In genomic region chr21:17607684-17608083, GRCh38 we compare ENCODE assay signal across 17 cellular contexts. TPM values are rescaled to one million over a fixed set of nuclear protein-coding genes. Genes with fewer than 3 reads are reported as not detected.
A peak's percentile ranks its signal among the peaks of the same experiment; 100 is the strongest.
DNase-seq lines count a peak whose midpoint lies in the region; ATAC-seq, FAIRE-seq and TF ChIP-seq lines count a peak whose summit lies in the region.
"Had no signal": no experiment of that assay in that cellular context is flagged by ENCODE, and none has a peak within 500 bp of the region (broad histone marks: within the 10 kb centered on the region; RNA-seq: fewer than 3 reads in every experiment).

No MANE protein-coding gene starts in this region.

- no peaks in the 10 kb centered on the region for H3K79me1 ChIP-seq in H9 (ENCODE audit: insufficient read depth, low read depth, low read length, poor library complexity, severe bottlenecking)

- H2BK5ac ChIP-seq in H9 (ENCODE audit: insufficient read length, low read length): no peak overlapping the region

- no peaks in the 10 kb centered on the region for H3K27me3 ChIP-seq in H9 (ENCODE audit: insufficient read depth, low read length)
- H3K27me3 ChIP-seq in GM12878 (replicated peaks in 1 of 2; ENCODE audit: control insufficient read depth in 2 of 2, insufficient read depth in 2 of 2, low read length in 1 of 2): no peaks in the 10 kb centered on the region
- H3K27me3 ChIP-seq in keratinocyte (ENCODE audit: control insufficient read depth, extremely low read depth, insufficient read depth, low read length): no peaks in the 10 kb centered on the region
- no peaks in the 10 kb centered on the region for H3K27me3 ChIP-seq in upper lobe of right lung
- H3K27me3 ChIP-seq: tibial artery had no signal

- peak overlapping the region in 2 of 3 experiments; percentile 90 to 95; a peak in 4 of 7 replicates for H3K27ac Mint-ChIP-seq in H9
- H3K27ac Mint-ChIP-seq: CD14-positive monocyte had no signal

- H3K23ac ChIP-seq in H9 (ENCODE audit: insufficient read length, low read depth, low read length): no peak overlapping the region

- peaks cover 13 to 25% of the 10 kb centered on the region in 2 experiments for H3K4me1 Mint-ChIP-seq in H9

- H4K91ac ChIP-seq in H9 (ENCODE audit: insufficient read length, low read depth, low read length): no peak overlapping the region

- no peak overlapping the region for H3K9ac ChIP-seq in H9 (ENCODE audit: extremely low read depth, insufficient read length, low read length)
- 0 out of 2 replicates have a peak overlapping the region, but pooled peaks have one; percentile 16 for H3K9ac ChIP-seq in GM12878 (ENCODE audit: control insufficient read depth, insufficient read depth, low read length)
- peak overlapping the region; percentile 53 for H3K9ac ChIP-seq in keratinocyte (ENCODE audit: control insufficient read depth, extremely low read depth, insufficient read depth, low read length)

- no peak for TF ChIP-seq RAD21 in GM12878 (IDR thresholded peaks at IDR 0.05; ENCODE audit: insufficient read depth, low read depth, low read length)

- TF ChIP-seq CTCF in H9 (conservative IDR thresholded peaks at IDR 0.05): no peak
- TF ChIP-seq CTCF in GM12878 (IDR thresholded peaks at IDR 0.05 in 2 of 3, conservative IDR thresholded peaks at IDR 0.05 in 1 of 3; ENCODE audit: control insufficient read depth in 2 of 3, extremely low read depth in 1 of 3, insufficient read depth in 1 of 3, low read depth in 3 of 3, low read length in 3 of 3): no peak
- TF ChIP-seq CTCF in keratinocyte (optimal IDR thresholded peaks at IDR 0.05 in 1 of 3, IDR thresholded peaks at IDR 0.05 in 1 of 3, conservative IDR thresholded peaks at IDR 0.05 in 1 of 3; ENCODE audit: extremely low read depth in 1 of 3, insufficient read depth in 2 of 3, low read length in 3 of 3): no peak
- no peak for TF ChIP-seq CTCF in upper lobe of right lung (IDR thresholded peaks at IDR 0.05)

- WGBS in H9 (ENCODE audit: extremely low coverage, insufficient read length, low lambda C conversion rate): no CpG with 5 or more reads among the region's 2 CpGs
- WGBS in GM12878 (ENCODE audit: insufficient coverage, insufficient replicate concordance, low lambda C conversion rate, missing lambda C conversion rate): 94% methylated on average over 2 of the region's 2 CpGs

- H3K18ac ChIP-seq in H9 (ENCODE audit: insufficient read length, low read depth, low read length): no peak overlapping the region

- H3K4me3 Mint-ChIP-seq in H9: no peak overlapping the region
- H3K4me3 Mint-ChIP-seq: CD14-positive monocyte had no signal

- H3K4me2 ChIP-seq in H9 (ENCODE audit: insufficient read depth, insufficient read length, low read length) (no peak overlapping the region), GM12878 (ENCODE audit: control insufficient read depth, insufficient read depth) (peak overlapping the region; percentile 81), keratinocyte (ENCODE audit: control insufficient read depth, extremely low read depth, insufficient read depth, low read depth, low read length) (peak overlapping the region; percentile 29)

- H3K23me2 ChIP-seq in H9 (ENCODE audit: insufficient read length, low read depth, low read length, poor library complexity, severe bottlenecking): peaks cover 10% of the 10 kb centered on the region

- TF ChIP-seq POLR2A in GM12878 (IDR thresholded peaks at IDR 0.05; ENCODE audit: low read depth, low read length): no peak

- peaks cover 0 to 20% of the 10 kb centered on the region in 2 experiments; a peak in 3 of 4 replicates for H3K36me3 ChIP-seq in GM12878 (ENCODE audit: control insufficient read depth in 2 of 2, insufficient read depth in 2 of 2, low read length in 1 of 2)
- peaks cover 4 to 19% of the 10 kb centered on the region in 2 experiments for H3K36me3 ChIP-seq in keratinocyte (ENCODE audit: control insufficient read depth in 2 of 2, extremely low read depth in 1 of 2, insufficient read depth in 2 of 2, low read length in 2 of 2)
- H3K36me3 ChIP-seq in upper lobe of right lung: peaks cover 41% of the 10 kb centered on the region

- H4K20me1 ChIP-seq in H9 (ENCODE audit: control insufficient read depth, insufficient read depth, insufficient read length) (no peaks in the 10 kb centered on the region), GM12878 (ENCODE audit: control insufficient read depth, insufficient read depth) (no peaks in the 10 kb centered on the region), keratinocyte (ENCODE audit: control insufficient read depth, extremely low read depth, insufficient read depth, low read length) (no peaks in the 10 kb centered on the region)

- H3K4me1 ChIP-seq in H9 (ENCODE audit: insufficient read depth, low read length) (no peaks in the 10 kb centered on the region), GM12878 (ENCODE audit: control insufficient read depth, insufficient read depth, low read length) (peaks cover 4% of the 10 kb centered on the region), keratinocyte (ENCODE audit: control insufficient read depth, extremely low read depth, insufficient read depth, low read length) (peaks cover 32% of the 10 kb centered on the region), upper lobe of right lung (peaks cover 8% of the 10 kb centered on the region)

- no peak overlapping the region for H2AK5ac ChIP-seq in H9 (ENCODE audit: insufficient read length, low read length)

- dilution Hi-C loops in keratinocyte (cut with MboI; ENCODE audit: extremely low pct_ligation_motif_present, low sequenced_read_pairs): no loop called here

- no peak overlapping the region for H2BK120ac ChIP-seq in H9 (ENCODE audit: low read depth, low read length, poor library complexity, severe bottlenecking)

- in situ Hi-C loops in GM12878 (cut with MboI): loop anchor here (25.0 kb wide), 1 partner anchor 1870 kb away; the partner anchor contains the start of gene USP25

- peaks cover 21 to 58% (median 57%) of the 10 kb centered on the region in 3 experiments; a peak in 6 of 7 replicates for H3K36me3 Mint-ChIP-seq in H9 (ENCODE audit: insufficient read depth in 1 of 3, low read depth in 3 of 3)

- RAD21 ChIA-PET in GM12878 (lab: Charles Lee; ENCODE audit: unreplicated experiment): interaction anchor here (0.7 to 0.8 kb wide), 2 partner anchors 17 to 221 kb away, joined by 3 read pairs; no protein-coding TSS in a partner anchor

- no peak overlapping the region for H4K8ac ChIP-seq in H9 (replicated peaks; ENCODE audit: insufficient read length, low read depth, low read length)

- no peak overlapping the region for H2AFZ ChIP-seq in H9 (ENCODE audit: low read length)
- peak overlapping the region; percentile 3; the same call in 1 of the 2 replicates for H2AFZ ChIP-seq in GM12878 (ENCODE audit: control insufficient read depth, low read depth, low read length)
- no peak overlapping the region for H2AFZ ChIP-seq in keratinocyte (ENCODE audit: control insufficient read depth, low read length)

- H3K56ac ChIP-seq in H9 (ENCODE audit: insufficient read length, low read depth, low read length): no peak overlapping the region

- POLR2A ChIA-PET in GM12878 (lab: Charles Lee): no interaction called here

- no peak for TF ChIP-seq EP300 in GM12878 (IDR thresholded peaks at IDR 0.05; ENCODE audit: borderline replicate concordance in 1 of 2, control insufficient read depth in 1 of 2, low read depth in 2 of 2, low read length in 2 of 2)

- H2BK12ac ChIP-seq in H9 (ENCODE audit: insufficient read length, low read depth, low read length): no peak overlapping the region

- no peaks in the 10 kb centered on the region; the same call in 1 of the 2 replicates for H3K27me3 Mint-ChIP-seq in H9 (ENCODE audit: low read depth)

- CTCF ChIA-PET in GM12878 (lab: Yijun Ruan, JAX): interaction anchor here (0.6 to 1.0 kb wide), 2 partner anchors 9 to 175 kb away, joined by 3 read pairs; no protein-coding TSS in a partner anchor

- peak overlapping the region; percentile 14 for H3K4me3 ChIP-seq in GM12878
- peak overlapping the region in 2 of 3 experiments; percentile 1 to 5 for H3K4me3 ChIP-seq in keratinocyte (ENCODE audit: control insufficient read depth in 2 of 3, extremely low read depth in 1 of 3, insufficient read depth in 2 of 3, low read depth in 1 of 3, low read length in 3 of 3)
- no peak overlapping the region for H3K4me3 ChIP-seq in upper lobe of right lung
- H3K4me3 ChIP-seq: tibial artery had no signal

- no peak for FAIRE-seq in GM12878 (lab: Jason Lieb, UNC)
- peak; percentile 55 for FAIRE-seq in keratinocyte (lab: Jason Lieb, UNC)
- FAIRE-seq: RCC 7860 had no signal

- H4K5ac ChIP-seq in H9 (ENCODE audit: insufficient read length, low read depth, low read length): peak overlapping the region; percentile 8

- no peak overlapping the region for H3K14ac ChIP-seq in H9 (ENCODE audit: insufficient read depth, low read length)

- intact Hi-C loops in GM12878 (cut with micrococcal nuclease; ENCODE audit: unreplicated experiment): no loop called here
- intact Hi-C loops in upper lobe of right lung (cut with DNase I): no loop called here

- BruUV-seq in GM12878 (replicated peaks; lab: Mats Ljungman, UMichigan): no TSS peak

- H3K9me3 Mint-ChIP-seq in H9: no peaks in the 10 kb centered on the region
- H3K9me3 Mint-ChIP-seq: CD14-positive monocyte had no signal

- H3K9me3 ChIP-seq in H9 (ENCODE audit: control insufficient read depth, low read depth, low read length) (no peaks in the 10 kb centered on the region), GM12878 (replicated peaks; ENCODE audit: control insufficient read depth, insufficient read depth, low read length) (no peaks in the 10 kb centered on the region; the same call in 2 of the 3 replicates), keratinocyte (ENCODE audit: control insufficient read depth, low read depth, low read length) (no peaks in the 10 kb centered on the region), upper lobe of right lung (no peaks in the 10 kb centered on the region)
- H3K9me3 ChIP-seq: tibial artery had no signal

- H2BK15ac ChIP-seq in H9 (ENCODE audit: low read depth, low read length): no peak overlapping the region

- no peak for ATAC-seq in GM12878
- ATAC-seq in GM18909 (IDR thresholded peaks at IDR 0.05; ENCODE audit: poor library complexity, unreplicated experiment): no peak
- no peak for ATAC-seq in upper lobe of right lung

- no peak overlapping the region for H2BK20ac ChIP-seq in H9 (ENCODE audit: low read depth, low read length, poor library complexity, severe bottlenecking)

- DNase-seq in DMS 273 (lab: John Stamatoyannopoulos, UW; ENCODE audit: unreplicated experiment) (peak; percentile 14), DMS 273 treated with DMSO at 0.1 percent for 48 hours (lab: John Stamatoyannopoulos, UW) (no peak), H9 (no peak), GM12878 (ENCODE audit: low read depth, low spot score) (no peak), keratinocyte (ENCODE audit: low read depth, low spot score) (no peak), upper lobe of right lung (no peak), pons (ENCODE audit: low spot score) (no peak)
- DNase-seq: activated CD4-positive, CD25-positive, alpha-beta regulatory T cell; activated T-cell treated with anti-CD3 and anti-CD28 coated beads for 4 hours; MM.1S; NCI-H2081; NCI-H82; nucleus accumbens; tibial artery had no signal

- no peak overlapping the region for H3K4ac ChIP-seq in H9 (ENCODE audit: low read depth, low read length)

- no peak overlapping the region for H3T11ph ChIP-seq in H9 (ENCODE audit: low read length)

- peaks cover 13% of the 10 kb centered on the region; the same call in 1 of the 2 replicates for H3K79me2 ChIP-seq in H9 (ENCODE audit: insufficient read depth, low read length)
- peaks cover 61% of the 10 kb centered on the region for H3K79me2 ChIP-seq in GM12878 (ENCODE audit: control insufficient read depth, insufficient read depth, low read length)
- peaks cover 72% of the 10 kb centered on the region for H3K79me2 ChIP-seq in keratinocyte (ENCODE audit: control insufficient read depth, insufficient read depth, low read length)

- H3K27ac ChIP-seq in H9 (ENCODE audit: insufficient read length, low read depth, low read length): no peak overlapping the region
- peak overlapping the region; percentile 71 for H3K27ac ChIP-seq in GM12878 (ENCODE audit: control insufficient read depth, insufficient read depth)
- peak overlapping the region; percentile 74 for H3K27ac ChIP-seq in keratinocyte (ENCODE audit: control insufficient read depth, insufficient read depth, low read length)
- no peak overlapping the region for H3K27ac ChIP-seq in upper lobe of right lung
- H3K27ac ChIP-seq: tibial artery had no signal

- SMC1A ChIA-PET in GM12878 (lab: Charles Lee; ENCODE audit: uncharacterized antibody, unreplicated experiment): interaction anchor here (1.2 kb wide), 1 partner anchor 9 kb away, joined by 4 read pairs; no protein-coding TSS in a partner anchor

- no peaks in the 10 kb centered on the region for H3K9me1 ChIP-seq in keratinocyte (ENCODE audit: control insufficient read depth, extremely low read depth, insufficient read depth, low read length)

RNA-seq across cellular contexts. Expression of gene BTG3, which starts 5.0 kb away (rescaled TPM):
- 30.9 and 32.2 TPM in 2 replicates for total RNA-seq in H9 (2021)
- total RNA-seq in GM12878 (2013; cell fraction: nucleolus; rRNA removed): 50.1 and 56.6 TPM in 2 replicates
- total RNA-seq in GM12878 (2014; rRNA removed): 23.3 and 32.7 TPM in 2 replicates
- 30.8 and 31.7 TPM in 2 replicates for total RNA-seq in GM12878 (2014; rRNA removed; fragmentation: Illumina TruSeq; extraction: Trizol)
- total RNA-seq in GM12878 (2021): 27.7 and 28.6 TPM in 2 replicates
- polyA plus RNA-seq in GM12878 (2011; ENCODE audit: low read depth): 13.5 TPM
- 74.4 and 102 TPM in 2 replicates for polyA plus RNA-seq in GM12878 (2011; rRNA removed)
- polyA plus RNA-seq in GM12878 (2011; cell fraction: cytosol; rRNA removed): 32.5 and 40.9 TPM in 2 replicates
- 33.0 and 34.4 TPM in 2 replicates for polyA plus RNA-seq in GM12878 (2011; cell fraction: nucleus; rRNA removed)
- polyA plus RNA-seq in GM12878 (2012): 20.5 and 29.4 TPM in 2 replicates
- polyA plus RNA-seq in GM12878 (2014; fragmentation: Illumina TruSeq; extraction: Trizol): 37.9 and 49.3 TPM in 2 replicates
- polyA plus RNA-seq in GM12878 (2014; fragmentation: Nextera tagmentation; extraction: Ambion mirVana): 10 to 100 TPM; 15.7 to 26.3 TPM
- 24.9 and 39.9 TPM in 2 replicates for polyA plus RNA-seq in GM12878 (2014; rRNA removed)
- polyA plus RNA-seq in GM12878 (2016; fragmentation: Nextera tagmentation; extraction: Ambion mirVana): 10 to 100 TPM; 47.5 to 49.9 TPM
- 21.1 and 21.6 TPM in 2 replicates for polyA minus RNA-seq in GM12878 (2011; rRNA and poly(A)+ RNA removed)
- polyA minus RNA-seq in GM12878 (2011; cell fraction: cytosol; rRNA and poly(A)+ RNA removed): 11.8 and 13.4 TPM in 2 replicates
- 34.6 and 51.2 TPM in 2 replicates for polyA minus RNA-seq in GM12878 (2011; cell fraction: nucleus; rRNA and poly(A)+ RNA removed)
- 29.9 to 51.2 TPM (median 39.2 TPM) in 3 replicates for polyA plus RNA-seq in keratinocyte
- 44.0 TPM for polyA plus RNA-seq in keratinocyte (2011; ENCODE audit: low read depth)
- 28.5 and 51.4 TPM in 2 replicates for polyA plus RNA-seq in keratinocyte (2011; cell fraction: cytosol; rRNA removed)
- polyA plus RNA-seq in keratinocyte (2011; cell fraction: nucleus; rRNA removed): 28.8 and 35.8 TPM in 2 replicates
- polyA plus RNA-seq in keratinocyte (2012; ENCODE audit: low replicate concordance): 24.9 and 67.9 TPM in 2 replicates
- polyA minus RNA-seq in keratinocyte: 0.89 to 10.2 TPM (median 6.1 TPM) in 3 replicates
- polyA minus RNA-seq in keratinocyte (2011; cell fraction: cytosol; rRNA and poly(A)+ RNA removed): 13.6 TPM
- 9.3 and 23.3 TPM in 2 replicates for polyA minus RNA-seq in keratinocyte (2011; cell fraction: nucleus; rRNA and poly(A)+ RNA removed)
- 61.3 TPM for total RNA-seq in upper lobe of right lung

Comparison
In these comparisons a context has a peak if more than half of its experiments do, and no peak if none do; other contexts are left out.
1. H3K27ac ChIP-seq: peak in GM12878 (single experiment) and keratinocyte (single experiment); none in H9 (single experiment) and upper lobe of right lung (single experiment).